In genomic region chr2:144937899-144938298, GRCh38 we compare ENCODE assay signal across 1 cellular context.
TF ChIP-seq lines count a peak whose summit lies in the region.

No MANE protein-coding gene starts in this region.

TF ChIP-seq in GM23338, 12 proteins besides CTCF, POLR2A, EP300 and RAD21 (continued from another document):
- TF ChIP-seq ZNF462 (CRISPR knock-in tag; IDR thresholded peaks at IDR 0.05) (no peak), ETS1 (IDR thresholded peaks at IDR 0.05) (no peak), REST (IDR thresholded peaks at IDR 0.05; ENCODE audit: unreplicated experiment) (no peak), NANOG (IDR thresholded peaks at IDR 0.05; ENCODE audit: borderline replicate concordance) (no peak), ZNF331 (CRISPR knock-in tag; IDR thresholded peaks at IDR 0.05; ENCODE audit: low read depth) (no peak), CREB1 (CRISPR knock-in tag; IDR thresholded peaks at IDR 0.05; ENCODE audit: low read depth) (no peak), POLR2AphosphoS5 (IDR thresholded peaks at IDR 0.05; ENCODE audit: low read depth) (no peak), EZH2 (IDR thresholded peaks at IDR 0.05; ENCODE audit: low read depth, unreplicated experiment) (no peak), ZNF114 (CRISPR knock-in tag; IDR thresholded peaks at IDR 0.05) (no peak)
